In genomic region chr10:63712717-63713115, GRCh38 we compare ENCODE assay signal across 9 cellular contexts.
DNase-seq lines count a peak whose midpoint lies in the region; ATAC-seq and TF ChIP-seq lines count a peak whose summit lies in the region.
"Had no signal": no experiment of that assay in that cellular context is flagged by ENCODE, and none has a peak within 500 bp of the region (broad histone marks: within the 10 kb centered on the region; RNA-seq: fewer than 3 reads in every experiment).

No MANE protein-coding gene starts in this region.

- peaks cover 11% of the 10 kb centered on the region for H3K4me1 ChIP-seq in NT2/D1 (ENCODE audit: insufficient read depth, insufficient read length)
- peaks cover 23% of the 10 kb centered on the region for H3K4me1 ChIP-seq in colonic mucosa
- peaks cover 16 to 27% of the 10 kb centered on the region in 2 donors for H3K4me1 ChIP-seq in lung (ENCODE audit: control insufficient read depth in 2 of 2, insufficient read depth in 2 of 2, low read length in 2 of 2)

- H3K9me3 Mint-ChIP-seq in CD4-positive, alpha-beta T cell: no peaks in the 10 kb centered on the region

- peaks cover 7% of the 10 kb centered on the region for H3K27me3 ChIP-seq in NT2/D1 (ENCODE audit: insufficient read depth, insufficient read length)
- no peaks in the 10 kb centered on the region for H3K27me3 ChIP-seq in colonic mucosa
- no peaks in the 10 kb centered on the region for H3K27me3 ChIP-seq in lung (ENCODE audit: control insufficient read depth, insufficient read depth)
- no peaks in the 10 kb centered on the region for H3K27me3 ChIP-seq in CD4-positive, alpha-beta T cell (ENCODE audit: control insufficient read depth, insufficient read depth, low read length)

- H3K36me3 Mint-ChIP-seq in CD4-positive, alpha-beta T cell (ENCODE audit: low read depth): no peaks in the 10 kb centered on the region

- no peaks in the 10 kb centered on the region for H3K27me3 Mint-ChIP-seq in CD4-positive, alpha-beta T cell

- POLR2A ChIA-PET in CD4-positive, alpha-beta T cell (lab: Charles Lee): no interaction called here

- no peaks in the 10 kb centered on the region for H3K4me1 Mint-ChIP-seq in CD4-positive, alpha-beta T cell (ENCODE audit: low read depth)

- TF ChIP-seq CTCF in colonic mucosa (IDR thresholded peaks at IDR 0.05) (no peak), lung (IDR thresholded peaks at IDR 0.05; ENCODE audit: control extremely low read depth, extremely low read depth) (no peak)
- TF ChIP-seq CTCF in CD4-positive, alpha-beta T cell (IDR thresholded peaks at IDR 0.05): no peak

- H3K4me3 ChIP-seq in NT2/D1 (ENCODE audit: insufficient read length, low read depth): no peak overlapping the region
- no peak overlapping the region for H3K4me3 ChIP-seq in colonic mucosa
- H3K4me3 ChIP-seq in lung: no peak overlapping the region

- H3K4me3 Mint-ChIP-seq in CD4-positive, alpha-beta T cell: no peak overlapping the region

- H3K27ac ChIP-seq in colonic mucosa: peak overlapping the region; percentile 62
- peak overlapping the region; percentile 83 to 95 for H3K27ac ChIP-seq in lung (ENCODE audit: low read depth in 1 of 2, low read length in 1 of 2)
- H3K27ac ChIP-seq in temporal lobe (ENCODE audit: low read depth, low read length): peak overlapping the region; percentile 54
- no peak overlapping the region for H3K27ac ChIP-seq in CD4-positive, alpha-beta T cell (ENCODE audit: low read depth, low read length)

- H3K9me3 ChIP-seq in NT2/D1 (ENCODE audit: insufficient read depth, low read length): no peaks in the 10 kb centered on the region
- H3K9me3 ChIP-seq in colonic mucosa: no peaks in the 10 kb centered on the region
- H3K9me3 ChIP-seq in lung (ENCODE audit: control insufficient read depth in 2 of 2, insufficient read depth in 1 of 2, low read length in 1 of 2): peaks cover 0 to 1% of the 10 kb centered on the region in 2 donors
- no peaks in the 10 kb centered on the region for H3K9me3 ChIP-seq in CD4-positive, alpha-beta T cell (ENCODE audit: control insufficient read depth, low read length)

- 48 to 75% methylated on average over 1 of the region's 1 CpG for WGBS in lung, 2 donors

- no peak for DNase-seq in NT2/D1 (ENCODE audit: low read depth, low spot score)
- no peak for DNase-seq in colonic mucosa
- DNase-seq in lung (ENCODE audit: low spot score): no peak
- no peak for DNase-seq in SK-N-DZ (ENCODE audit: low spot score)
- no peak for DNase-seq in CD4-positive, alpha-beta T cell
- no peak for DNase-seq in stimulated activated CD4-positive, alpha-beta T cell treated with anti-CD3 and anti-CD28 coated beads, Interleukin-4, amount 100 ng/mL, for 24 hours
- no peak for DNase-seq in activated CD8-positive, alpha-beta memory T cell treated with anti-CD3 and anti-CD28 coated beads for 24 hours
- DNase-seq: T-helper 9 cell had no signal

- no peaks in the 10 kb centered on the region for H3K36me3 ChIP-seq in NT2/D1 (ENCODE audit: insufficient read depth, insufficient read length, low read length)
- no peaks in the 10 kb centered on the region for H3K36me3 ChIP-seq in colonic mucosa
- no peaks in the 10 kb centered on the region for H3K36me3 ChIP-seq in lung (ENCODE audit: control insufficient read depth in 2 of 2, insufficient read depth in 2 of 2, low read length in 2 of 2)

- ATAC-seq in lung (ENCODE audit: insufficient read depth, low FRiP score): no peak
- ATAC-seq in CD4-positive, alpha-beta T cell (ENCODE audit: poor library complexity): no peak

- intact Hi-C loops in colonic mucosa (cut with DNase I): no loop called here
- intact Hi-C loops in CD4-positive, alpha-beta T cell (cut with DNase I, micrococcal nuclease): no loop called here

- H3K9ac ChIP-seq in NT2/D1 (ENCODE audit: insufficient read length, low read depth): peak overlapping the region; percentile 58
- peak overlapping the region in 1 of 2 donors; percentile 77 for H3K9ac ChIP-seq in colonic mucosa (ENCODE audit: low read depth in 2 of 2, low read length in 2 of 2)

- no peak overlapping the region for H3K27ac Mint-ChIP-seq in CD4-positive, alpha-beta T cell

- CTCF ChIA-PET in CD4-positive, alpha-beta T cell (lab: Charles Lee): no interaction called here
